Comparison of ENCODE assay signal across 21 cellular contexts in genomic region chr15:58830556-58830955, GRCh38.
"Had no signal": no experiment of that assay in that cellular context is flagged by ENCODE, and none has a peak within 500 bp of the region (broad histone marks: within the 10 kb centered on the region; RNA-seq: fewer than 3 reads in every experiment).

No MANE protein-coding gene starts in this region.

- H3K9me3 Mint-ChIP-seq: activated CD4-positive, alpha-beta T cell treated with anti-CD3 and anti-CD28 coated beads, Interleukin-2, amount 10 ng/mL, durations not matched to agents 24 days and 14 days; activated naive CD4-positive, alpha-beta T cell treated with anti-CD3 and anti-CD28 coated beads, Interleukin-2, amount 50 U/mL, for 72 hours; effector memory CD8-positive, alpha-beta T cell; mesothelial cell of epicardium; stimulated activated naive CD8-positive, alpha-beta T cell treated with anti-CD3 and anti-CD28 coated beads, Interleukin-15, amount 100 ng/mL, for 72 hours; T-helper 2 cell treated with Interferon-gamma antibody and Interleukin-4, amounts not matched to agents 5 μg/mL and 100 μg/mL, for 36 hours had no signal

- H3K27ac ChIP-seq: body of pancreas, prostate gland, sigmoid colon, thoracic aorta had no signal

- H3K4me1 Mint-ChIP-seq: activated CD4-positive, alpha-beta T cell treated with anti-CD3 and anti-CD28 coated beads, Interleukin-2, amount 10 ng/mL, durations not matched to agents 24 days and 14 days; stimulated activated naive CD8-positive, alpha-beta T cell treated with anti-CD3 and anti-CD28 coated beads, Interleukin-15, amount 100 ng/mL, for 72 hours had no signal

- H3K36me3 ChIP-seq: prostate gland had no signal

- H3K9me3 ChIP-seq: body of pancreas, prostate gland, sigmoid colon, thoracic aorta had no signal

- H3K4me3 ChIP-seq: body of pancreas, prostate gland, sigmoid colon, thoracic aorta had no signal

- H3K4me3 Mint-ChIP-seq: activated CD4-positive, alpha-beta T cell treated with anti-CD3 and anti-CD28 coated beads, Interleukin-2, amount 10 ng/mL, durations not matched to agents 24 days and 14 days; activated CD8-positive, alpha-beta T cell treated with anti-CD3 and anti-CD28 coated beads, Interleukin-2, amount 10 ng/mL, durations not matched to agents 7 days and 5 days; effector memory CD8-positive, alpha-beta T cell; mesothelial cell of epicardium; nephron progenitor cell; stimulated activated naive CD8-positive, alpha-beta T cell treated with anti-CD3 and anti-CD28 coated beads, Interleukin-15, amount 100 ng/mL, for 72 hours; T-helper 2 cell treated with Interferon-gamma antibody and Interleukin-4, amounts not matched to agents 5 μg/mL and 100 μg/mL, for 36 hours had no signal

- H3K27me3 ChIP-seq: body of pancreas, sigmoid colon had no signal

- H3K4me1 ChIP-seq: body of pancreas, prostate gland, sigmoid colon had no signal

- DNase-seq: activated CD4-positive, alpha-beta T cell treated with anti-CD3 and anti-CD28 coated beads, Interleukin-2, amount 10 ng/mL, durations not matched to agents 24 days and 14 days; activated CD4-positive, CD25-positive, alpha-beta regulatory T cell; activated CD8-positive, alpha-beta memory T cell treated with anti-CD3 and anti-CD28 coated beads, Interleukin-2, amount 50 U/mL, for 4 hours; activated CD8-positive, alpha-beta T cell treated with anti-CD3 and anti-CD28 coated beads, Interleukin-2, amount 10 ng/mL, durations not matched to agents 7 days and 5 days; activated gamma-delta T cell; activated T-cell treated with anti-CD3 and anti-CD28 coated beads, Interleukin-2, amount 50 U/mL, for 48 hours; amniotic stem cell; body of pancreas; central memory CD4-positive, alpha-beta T cell; effector memory CD8-positive, alpha-beta T cell; hippocampal formation; kidney glomerular epithelial cell; nephron progenitor cell; sigmoid colon; stimulated activated CD4-positive, alpha-beta T cell treated with anti-CD3 and anti-CD28 coated beads, Interleukin-1b, Interleukin-23, amount 100 ng/mL, for 48 hours; stimulated activated naive CD8-positive, alpha-beta T cell treated with anti-CD3 and anti-CD28 coated beads, Interleukin-15, amount 100 ng/mL, for 72 hours had no signal

- ATAC-seq: activated CD8-positive, alpha-beta T cell treated with anti-CD3 and anti-CD28 coated beads, Interleukin-2, amount 10 ng/mL, durations not matched to agents 7 days and 5 days; activated naive CD4-positive, alpha-beta T cell treated with anti-CD3 and anti-CD28 coated beads, Interleukin-2, amount 50 U/mL, for 72 hours; body of pancreas; effector memory CD8-positive, alpha-beta T cell; stimulated activated naive CD8-positive, alpha-beta T cell treated with anti-CD3 and anti-CD28 coated beads, Interleukin-15, amount 100 ng/mL, for 72 hours had no signal

- H3K27ac Mint-ChIP-seq: activated CD4-positive, alpha-beta T cell treated with anti-CD3 and anti-CD28 coated beads, Interleukin-2, amount 10 ng/mL, durations not matched to agents 24 days and 14 days; activated CD8-positive, alpha-beta T cell treated with anti-CD3 and anti-CD28 coated beads, Interleukin-2, amount 10 ng/mL, durations not matched to agents 7 days and 5 days; activated naive CD4-positive, alpha-beta T cell treated with anti-CD3 and anti-CD28 coated beads, Interleukin-2, amount 50 U/mL, for 72 hours; effector memory CD8-positive, alpha-beta T cell; mesothelial cell of epicardium; nephron progenitor cell; stimulated activated naive CD8-positive, alpha-beta T cell treated with anti-CD3 and anti-CD28 coated beads, Interleukin-15, amount 100 ng/mL, for 72 hours; T-helper 2 cell treated with Interferon-gamma antibody and Interleukin-4, amounts not matched to agents 5 μg/mL and 100 μg/mL, for 36 hours had no signal

- H3K27me3 Mint-ChIP-seq: activated CD4-positive, alpha-beta T cell treated with anti-CD3 and anti-CD28 coated beads, Interleukin-2, amount 10 ng/mL, durations not matched to agents 24 days and 14 days; effector memory CD8-positive, alpha-beta T cell; stimulated activated naive CD8-positive, alpha-beta T cell treated with anti-CD3 and anti-CD28 coated beads, Interleukin-15, amount 100 ng/mL, for 72 hours had no signal
